10 cellular contexts compared by ENCODE assay signal in genomic region chr19:45497791-45498190, GRCh38. TPM values are rescaled to one million over a fixed set of nuclear protein-coding genes. Genes with fewer than 3 reads are reported as not detected.
DNase-seq lines count a peak whose midpoint lies in the region; ATAC-seq, FAIRE-seq and TF ChIP-seq lines count a peak whose summit lies in the region.
"Had no signal": no experiment of that assay in that cellular context is flagged by ENCODE, and none has a peak within 500 bp of the region (broad histone marks: within the 10 kb centered on the region; RNA-seq: fewer than 3 reads in every experiment).

No MANE protein-coding gene starts in this region.

- peaks cover 4% of the 10 kb centered on the region for H3K36me3 Mint-ChIP-seq in nephron progenitor cell (ENCODE audit: low read depth)

- H3K27me3 ChIP-seq in HUES48 (ENCODE audit: control insufficient read depth, insufficient read depth, low read length) = peaks cover 8% of the 10 kb centered on the region; the same call in 1 of the 2 replicates
- H3K27me3 ChIP-seq in GM12878 (replicated peaks in 1 of 2; ENCODE audit: control insufficient read depth in 2 of 2, insufficient read depth in 2 of 2, low read length in 1 of 2) = peaks cover 0 to 9% of the 10 kb centered on the region in 2 experiments; a peak in 3 of 4 replicates
- H3K27me3 ChIP-seq in stomach = peaks cover 0 to 60% (median 6%) of the 10 kb centered on the region in 3 donors

- no peak for TF ChIP-seq CTCF in GM12878 (IDR thresholded peaks at IDR 0.05 in 2 of 3, conservative IDR thresholded peaks at IDR 0.05 in 1 of 3; ENCODE audit: control insufficient read depth in 2 of 3, extremely low read depth in 1 of 3, insufficient read depth in 1 of 3, low read depth in 3 of 3, low read length in 3 of 3)
- TF ChIP-seq CTCF in nephron progenitor cell (IDR thresholded peaks at IDR 0.05) = no peak
- TF ChIP-seq CTCF in stomach (IDR thresholded peaks at IDR 0.05) = no peak
- TF ChIP-seq CTCF in foreskin fibroblast (IDR thresholded peaks at IDR 0.05; ENCODE audit: low read depth, low read length) = no peak

- peaks cover 27% of the 10 kb centered on the region for H3K4me1 ChIP-seq in HUES48 (ENCODE audit: control insufficient read depth, insufficient read depth, low read length)
- H3K4me1 ChIP-seq in GM12878 (ENCODE audit: control insufficient read depth, insufficient read depth, low read length) = peaks cover 30% of the 10 kb centered on the region
- peaks cover 37 to 57% (median 49%) of the 10 kb centered on the region in 4 donors for H3K4me1 ChIP-seq in stomach

- RAD21 ChIA-PET in GM12878 (lab: Charles Lee; ENCODE audit: unreplicated experiment) = interaction anchor here (0.7 kb wide), 2 partner anchors 61 to 95 kb away, joined by 3 read pairs; no protein-coding TSS in a partner anchor

- SMC1A ChIA-PET in GM12878 (lab: Charles Lee; ENCODE audit: uncharacterized antibody, unreplicated experiment) = interaction anchor here (1.2 kb wide), 1 partner anchor 18 kb away, joined by 3 read pairs; no protein-coding TSS in a partner anchor

- CTCF ChIA-PET in GM12878 (lab: Yijun Ruan, JAX) = interaction anchor here (1.1 to 6.6 kb wide), 3 partner anchors 12 to 145 kb away, joined by 3 to 65 read pairs (median 4); no protein-coding TSS in a partner anchor

- peak overlapping the region; percentile 53 for H3K4me2 ChIP-seq in GM12878 (ENCODE audit: control insufficient read depth, insufficient read depth)

- BruUV-seq in GM12878 (replicated peaks; lab: Mats Ljungman, UMichigan) = no TSS peak

- H2AFZ ChIP-seq in GM12878 (ENCODE audit: control insufficient read depth, low read depth, low read length) = no peak overlapping the region; the same call in 1 of the 2 replicates

- intact Hi-C loops in GM12878 (cut with micrococcal nuclease; ENCODE audit: unreplicated experiment) = loop anchor here (5.0 kb wide), 1 partner anchor 75 kb away; no protein-coding TSS in a partner anchor
- intact Hi-C loops in stomach (cut with DNase I; ENCODE audit: low total_unique reads) = no loop called here

- no peaks in the 10 kb centered on the region for H3K9me3 Mint-ChIP-seq in nephron progenitor cell

- no peak overlapping the region for H3K9ac ChIP-seq in HUES48 (ENCODE audit: low read depth, low read length)
- no peak overlapping the region for H3K9ac ChIP-seq in GM12878 (ENCODE audit: control insufficient read depth, insufficient read depth, low read length)

- POLR2A ChIA-PET in GM12878 (lab: Charles Lee) = interaction anchor here (0.6 to 2.5 kb wide), 5 partner anchors 8 to 19 kb away, joined by 3 to 8 read pairs (median 6); no protein-coding TSS in a partner anchor

- TF ChIP-seq POLR2A in GM12878 (IDR thresholded peaks at IDR 0.05; ENCODE audit: low read depth, low read length) = no peak
- no peak for TF ChIP-seq POLR2A in stomach (IDR thresholded peaks at IDR 0.05)

- H3K4me1 Mint-ChIP-seq in nephron progenitor cell = peaks cover 41% of the 10 kb centered on the region

- H3K4me3 ChIP-seq in HUES48 (ENCODE audit: low read depth, low read length) (peak overlapping the region; percentile 49), GM12878 (peak overlapping the region; percentile 5; the same call in 1 of the 2 replicates), stomach (no peak overlapping the region), foreskin fibroblast (ENCODE audit: low read depth in 1 of 2, low read length in 2 of 2) (no peak overlapping the region)

- no peak for TF ChIP-seq RAD21 in GM12878 (IDR thresholded peaks at IDR 0.05; ENCODE audit: insufficient read depth, low read depth, low read length)

- H4K20me1 ChIP-seq in GM12878 (ENCODE audit: control insufficient read depth, insufficient read depth) = peaks cover 6% of the 10 kb centered on the region; the same call in 1 of the 2 replicates

- ATAC-seq in GM12878 = no peak

- H3K9me3 ChIP-seq in HUES48 (ENCODE audit: control insufficient read depth, insufficient read depth, low read length) (no peaks in the 10 kb centered on the region), GM12878 (replicated peaks; ENCODE audit: control insufficient read depth, insufficient read depth, low read length) (no peaks in the 10 kb centered on the region; the same call in 2 of the 3 replicates), stomach (no peaks in the 10 kb centered on the region)
- H3K9me3 ChIP-seq: ovary had no signal

- 11% methylated on average over 16 of the region's 16 CpGs for WGBS in GM12878 (ENCODE audit: insufficient coverage, insufficient replicate concordance, low lambda C conversion rate, missing lambda C conversion rate)
- WGBS in stomach, 5 donors = 21 to 45% (median 25%) methylated on average over 13 to 16 of the region's 16 CpGs

- peak; percentile 75 for DNase-seq in NCI-H82 (lab: John Stamatoyannopoulos, UW)
- DNase-seq in NCI-H82 treated with DMSO at 0.1 percent for 48 hours (lab: John Stamatoyannopoulos, UW; ENCODE audit: unreplicated experiment) = no peak
- no peak for DNase-seq in GM12878 (ENCODE audit: low read depth, low spot score)
- no peak for DNase-seq in nephron progenitor cell
- no peak for DNase-seq in stomach
- no peak for DNase-seq in epidermal melanocyte (ENCODE audit: insufficient read length, low spot score)
- DNase-seq in foreskin fibroblast = no peak
- DNase-seq: kidney glomerular epithelial cell had no signal

- H3K4me3 Mint-ChIP-seq in nephron progenitor cell = peak overlapping the region; percentile 62

- H3K27ac Mint-ChIP-seq in nephron progenitor cell = no peak overlapping the region

- no peak for FAIRE-seq in GM12878 (lab: Jason Lieb, UNC)

- in situ Hi-C loops in GM12878 (cut with MboI) = no loop called here

- peaks cover 76% of the 10 kb centered on the region for H3K27me3 Mint-ChIP-seq in nephron progenitor cell (ENCODE audit: low read depth, poor library complexity)

- H3K27ac ChIP-seq in HUES48 (ENCODE audit: low read depth, low read length) (no peak overlapping the region), GM12878 (ENCODE audit: control insufficient read depth, insufficient read depth) (no peak overlapping the region), stomach (no peak overlapping the region)
- H3K27ac ChIP-seq: ovary had no signal

- no peaks in the 10 kb centered on the region for H3K79me2 ChIP-seq in GM12878 (ENCODE audit: control insufficient read depth, insufficient read depth, low read length)

- H3K36me3 ChIP-seq in HUES48 (ENCODE audit: control insufficient read depth, insufficient read depth, low read length) (0 out of 2 replicates have a peak, but pooled peaks cover 4% of the 10 kb centered on the region), GM12878 (ENCODE audit: control insufficient read depth in 2 of 2, insufficient read depth in 2 of 2, low read length in 1 of 2) (no peaks in the 10 kb centered on the region), stomach (no peaks in the 10 kb centered on the region)
- H3K36me3 ChIP-seq: ovary had no signal

- TF ChIP-seq EP300 in GM12878 (IDR thresholded peaks at IDR 0.05; ENCODE audit: borderline replicate concordance in 1 of 2, control insufficient read depth in 1 of 2, low read depth in 2 of 2, low read length in 2 of 2) (no peak), stomach (IDR thresholded peaks at IDR 0.05) (no peak)

RNA-seq across cellular contexts. Expression of gene PPM1N, which starts 0.5 kb away (rescaled TPM):
- total RNA-seq in GM12878 (2013; cell fraction: nucleolus; rRNA removed) = 2.0 and 2.5 TPM in 2 replicates
- 3.4 and 4.1 TPM in 2 replicates for total RNA-seq in GM12878 (2014; rRNA removed)
- total RNA-seq in GM12878 (2014; rRNA removed; fragmentation: Illumina TruSeq; extraction: Trizol) = 2.9 and 4.0 TPM in 2 replicates
- 3.5 and 4.1 TPM in 2 replicates for total RNA-seq in GM12878 (2021)
- polyA plus RNA-seq in GM12878 (2011; ENCODE audit: low read depth) = 3.8 TPM
- polyA plus RNA-seq in GM12878 (2011; rRNA removed) = 1.6 and 1.7 TPM in 2 replicates
- polyA plus RNA-seq in GM12878 (2011; cell fraction: cytosol; rRNA removed) = 1.5 and 3.1 TPM in 2 replicates
- polyA plus RNA-seq in GM12878 (2011; cell fraction: nucleus; rRNA removed) = 1.8 and 2.5 TPM in 2 replicates
- 3.9 and 4.9 TPM in 2 replicates for polyA plus RNA-seq in GM12878 (2012)
- polyA plus RNA-seq in GM12878 (2014; fragmentation: Illumina TruSeq; extraction: Trizol) = 3.6 and 5.4 TPM in 2 replicates
- polyA plus RNA-seq in GM12878 (2014; fragmentation: Nextera tagmentation; extraction: Ambion mirVana) = 1 to 10 TPM; 4.6 to 4.7 TPM
- polyA plus RNA-seq in GM12878 (2014; rRNA removed) = 5.3 and 5.4 TPM in 2 replicates
- 1 to 10 TPM; 2.6 to 3.2 TPM for polyA plus RNA-seq in GM12878 (2016; fragmentation: Nextera tagmentation; extraction: Ambion mirVana)
- polyA minus RNA-seq in GM12878 (2011; rRNA and poly(A)+ RNA removed) = 1.1 TPM in 1 of 2 replicates, not detected in the other
- not detected in 2 replicates for polyA minus RNA-seq in GM12878 (2011; cell fraction: cytosol; rRNA and poly(A)+ RNA removed)
- 0.24 and 0.86 TPM in 2 replicates for polyA minus RNA-seq in GM12878 (2011; cell fraction: nucleus; rRNA and poly(A)+ RNA removed)
- total RNA-seq in stomach = 1 to 10 TPM in 1 of 5 donors, under 1 TPM in 1, not detected in 3; 0.92 to 1.6 TPM
- polyA plus RNA-seq in stomach = 1 to 10 TPM; 1.9 to 5.2 (median 4.9) TPM

RNA-seq across cellular contexts. Expression of gene RTN2, which starts 0.9 kb away (rescaled TPM):
- total RNA-seq in GM12878 (2013; cell fraction: nucleolus; rRNA removed) = 6.8 and 7.8 TPM in 2 replicates
- total RNA-seq in GM12878 (2014; rRNA removed) (4.0 and 5.2 TPM in 2 replicates), GM12878 (2014; rRNA removed; fragmentation: Illumina TruSeq; extraction: Trizol) (3.4 and 4.2 TPM in 2 replicates), GM12878 (2021) (9.7 and 11.6 TPM in 2 replicates), stomach (10 to 100 TPM in 2 of 5 donors, 1 to 10 TPM in 2, not detected in 1; 2.0 to 37.3 (median 10.6) TPM)
- polyA plus RNA-seq in GM12878 (2011; ENCODE audit: low read depth) = 20.8 TPM
- polyA plus RNA-seq in GM12878 (2011; rRNA removed) (1.1 and 2.6 TPM in 2 replicates), GM12878 (2014; fragmentation: Illumina TruSeq; extraction: Trizol) (5.5 and 5.9 TPM in 2 replicates), GM12878 (2014; fragmentation: Nextera tagmentation; extraction: Ambion mirVana) (under 1 TPM; 0.32 to 0.42 TPM), GM12878 (2014; rRNA removed) (10.3 and 11.0 TPM in 2 replicates), GM12878 (2016; fragmentation: Nextera tagmentation; extraction: Ambion mirVana) (1 to 10 TPM; 4.8 to 4.9 TPM), stomach (1 to 10 TPM; 4.7 to 9.3 (median 7.9) TPM)
- 4.2 and 4.4 TPM in 2 replicates for polyA plus RNA-seq in GM12878 (2011; cell fraction: cytosol; rRNA removed)
- polyA plus RNA-seq in GM12878 (2011; cell fraction: nucleus; rRNA removed) = 3.1 and 4.2 TPM in 2 replicates
- 18.2 and 18.6 TPM in 2 replicates for polyA plus RNA-seq in GM12878 (2012)
- 2.0 and 2.3 TPM in 2 replicates for polyA minus RNA-seq in GM12878 (2011; rRNA and poly(A)+ RNA removed)
- 1.7 and 1.8 TPM in 2 replicates for polyA minus RNA-seq in GM12878 (2011; cell fraction: cytosol; rRNA and poly(A)+ RNA removed)
- polyA minus RNA-seq in GM12878 (2011; cell fraction: nucleus; rRNA and poly(A)+ RNA removed) = 1.8 and 2.8 TPM in 2 replicates

RNA-seq across cellular contexts. Expression of gene VASP, which starts 9.5 kb away (rescaled TPM):
- 67.3 and 71.5 TPM in 2 replicates for total RNA-seq in GM12878 (2013; cell fraction: nucleolus; rRNA removed)
- 220 and 298 TPM in 2 replicates for total RNA-seq in GM12878 (2014; rRNA removed)
- total RNA-seq in GM12878 (2014; rRNA removed; fragmentation: Illumina TruSeq; extraction: Trizol) = 84.2 and 95.6 TPM in 2 replicates
- 217 and 228 TPM in 2 replicates for total RNA-seq in GM12878 (2021)
- polyA plus RNA-seq in GM12878 (2011; ENCODE audit: low read depth) = 35.0 TPM
- polyA plus RNA-seq in GM12878 (2011; rRNA removed) = 59.1 and 74.0 TPM in 2 replicates
- polyA plus RNA-seq in GM12878 (2011; cell fraction: cytosol; rRNA removed) = 87.1 and 124 TPM in 2 replicates
- 95.6 and 133 TPM in 2 replicates for polyA plus RNA-seq in GM12878 (2011; cell fraction: nucleus; rRNA removed)
- 73.2 and 77.3 TPM in 2 replicates for polyA plus RNA-seq in GM12878 (2012)
- polyA plus RNA-seq in GM12878 (2014; fragmentation: Illumina TruSeq; extraction: Trizol) = 98.4 and 139 TPM in 2 replicates
- 10 to 100 TPM; 19.5 to 27.5 TPM for polyA plus RNA-seq in GM12878 (2014; fragmentation: Nextera tagmentation; extraction: Ambion mirVana)
- 188 and 276 TPM in 2 replicates for polyA plus RNA-seq in GM12878 (2014; rRNA removed)
- 10 to 100 TPM; 39.8 to 50.4 TPM for polyA plus RNA-seq in GM12878 (2016; fragmentation: Nextera tagmentation; extraction: Ambion mirVana)
- 43.7 and 84.4 TPM in 2 replicates for polyA minus RNA-seq in GM12878 (2011; rRNA and poly(A)+ RNA removed)
- 58.4 and 68.9 TPM in 2 replicates for polyA minus RNA-seq in GM12878 (2011; cell fraction: cytosol; rRNA and poly(A)+ RNA removed)
- polyA minus RNA-seq in GM12878 (2011; cell fraction: nucleus; rRNA and poly(A)+ RNA removed) = 42.8 and 79.8 TPM in 2 replicates
- 100 to 1,000 TPM in 3 of 5 donors, 10 to 100 TPM in 2; 48.4 to 280 (median 119) TPM for total RNA-seq in stomach
- 100 to 1,000 TPM in 1 of 3 donors, 10 to 100 TPM in 2; 62.8 to 149 (median 76.0) TPM for polyA plus RNA-seq in stomach

RNA-seq across cellular contexts. Expression of gene FOSB, which starts 30.0 kb away (rescaled TPM):
- total RNA-seq in GM12878 (2013; cell fraction: nucleolus; rRNA removed) = 2.5 and 2.8 TPM in 2 replicates
- 0.11 and 0.44 TPM in 2 replicates for total RNA-seq in GM12878 (2014; rRNA removed)
- 0.14 and 0.31 TPM in 2 replicates for total RNA-seq in GM12878 (2014; rRNA removed; fragmentation: Illumina TruSeq; extraction: Trizol)
- total RNA-seq in GM12878 (2021) = 0.56 and 0.69 TPM in 2 replicates
- 0.52 TPM for polyA plus RNA-seq in GM12878 (2011; ENCODE audit: low read depth)
- polyA plus RNA-seq in GM12878 (2011; rRNA removed) = 0.13 and 0.20 TPM in 2 replicates
- polyA plus RNA-seq in GM12878 (2011; cell fraction: cytosol; rRNA removed) = 0.25 and 0.34 TPM in 2 replicates
- 1.6 and 1.8 TPM in 2 replicates for polyA plus RNA-seq in GM12878 (2011; cell fraction: nucleus; rRNA removed)
- polyA plus RNA-seq in GM12878 (2012) = 0.83 and 1.1 TPM in 2 replicates
- polyA plus RNA-seq in GM12878 (2014; fragmentation: Illumina TruSeq; extraction: Trizol) = 0.28 and 0.35 TPM in 2 replicates
- under 1 TPM; 0.06 to 0.07 TPM for polyA plus RNA-seq in GM12878 (2014; fragmentation: Nextera tagmentation; extraction: Ambion mirVana)
- polyA plus RNA-seq in GM12878 (2014; rRNA removed) = 0.24 and 0.34 TPM in 2 replicates
- polyA plus RNA-seq in GM12878 (2016; fragmentation: Nextera tagmentation; extraction: Ambion mirVana) = under 1 TPM; 0.29 to 0.45 TPM
- polyA minus RNA-seq in GM12878 (2011; rRNA and poly(A)+ RNA removed) = 1.8 and 2.5 TPM in 2 replicates
- polyA minus RNA-seq in GM12878 (2011; cell fraction: cytosol; rRNA and poly(A)+ RNA removed) = not detected in 2 replicates
- 3.9 and 7.5 TPM in 2 replicates for polyA minus RNA-seq in GM12878 (2011; cell fraction: nucleus; rRNA and poly(A)+ RNA removed)
- total RNA-seq in stomach = 10 to 100 TPM in 2 of 5 donors, 1 to 10 TPM in 3; 1.2 to 76.8 (median 5.5) TPM
- polyA plus RNA-seq in stomach = 10 to 100 TPM in 2 of 3 donors, 1 to 10 TPM in 1; 6.9 to 20.9 (median 11.1) TPM

Comparison
In these comparisons a context has a peak if more than half of its experiments do, and no peak if none do; other contexts are left out.
1. H3K4me3 ChIP-seq: peak in HUES48 (single experiment) and GM12878 (single experiment); none in stomach (0 of 4) and foreskin fibroblast (0 of 2).